8 cellular contexts compared by ENCODE assay signal in genomic region chr19:50329146-50329925, GRCh38. TPM values are rescaled to one million over a fixed set of nuclear protein-coding genes. Genes with fewer than 3 reads are reported as not detected.
DNase-seq lines count a peak whose midpoint lies in the region; ATAC-seq and TF ChIP-seq lines count a peak whose summit lies in the region.

Gene KCNC3, minus strand, starts transcription at chr19:50329377. Its CDS starts 295 bp downstream, at chr19:50329082.

- ATAC-seq in GM21360 (IDR thresholded peaks at IDR 0.05; ENCODE audit: unreplicated experiment): peak; percentile 54

- peak within 1 kb of the TSS; percentile 62; the same call in 1 of the 2 replicates for H3K27ac ChIP-seq in HUES64 (ENCODE audit: low read depth, low read length)

- peak; percentile 99 for DNase-seq in COLO668 (lab: John Stamatoyannopoulos, UW; ENCODE audit: unreplicated experiment)
- DNase-seq in activated effector memory CD4-positive, alpha-beta T cell treated with Interleukin-2 at 50 U/mL for 16 hours: peak; percentile 80
- peak; percentile 71 for DNase-seq in fibroblast of the aortic adventitia (ENCODE audit: low read depth)
- peak; percentile 96 for DNase-seq in stimulated activated naive CD4-positive, alpha-beta T cell treated with Interleukin-2 at 50 U/mL for 16 hours (lab: John Stamatoyannopoulos, UW)

- peaks cover 60% of the 10 kb centered on the region for H3K4me1 Mint-ChIP-seq in nephron

- H3K27me3 ChIP-seq in HUES64 (ENCODE audit: insufficient read depth, low read length): peaks cover 19% of the 10 kb centered on the region

- H3K4me3 ChIP-seq in HUES64 (ENCODE audit: low read length): peak within 1 kb of the TSS; percentile 56
- H3K4me3 ChIP-seq in fibroblast of the aortic adventitia (ENCODE audit: low read depth, low read length): no peak within 1 kb of the TSS

- no peak for TF ChIP-seq CTCF in fibroblast of the aortic adventitia (IDR thresholded peaks at IDR 0.05; ENCODE audit: insufficient read depth, low read length)
- peak in 1 of 3 experiments; percentile 6 for TF ChIP-seq CTCF in nephron (IDR thresholded peaks at IDR 0.05; ENCODE audit: unreplicated experiment in 3 of 3)

- H3K36me3 ChIP-seq in HUES64 (ENCODE audit: insufficient read depth, low read length): no peaks in the 10 kb centered on the region

- peak within 1 kb of the TSS; percentile 91 to 98 (median 98) for H3K27ac Mint-ChIP-seq in nephron

- peaks cover 15% of the 10 kb centered on the region; the same call in 1 of the 2 replicates for H3K9me3 ChIP-seq in HUES64 (ENCODE audit: insufficient read depth, low read depth, low read length)

- H3K4me1 ChIP-seq in HUES64 (ENCODE audit: insufficient read depth, low read length): no peaks in the 10 kb centered on the region

- 50% methylated on average over 43 of the region's 43 CpGs for WGBS in HUES64

- peaks cover 43% of the 10 kb centered on the region for H3K27me3 Mint-ChIP-seq in nephron (ENCODE audit: low read depth)

- peak within 1 kb of the TSS; percentile 51; the same call in 1 of the 2 replicates for H3K9ac ChIP-seq in HUES64 (ENCODE audit: low read depth, low read length)

- H3K4me3 Mint-ChIP-seq in nephron: peak within 1 kb of the TSS; percentile 91 to 94 (median 93)

- H3K36me3 Mint-ChIP-seq in nephron (ENCODE audit: low read depth): no peaks in the 10 kb centered on the region

- peaks cover 4% of the 10 kb centered on the region for H3K9me3 Mint-ChIP-seq in nephron

TF ChIP-seq in PFSK-1, 5 proteins besides CTCF, POLR2A, EP300 and RAD21:
- TF ChIP-seq FOXP2 (optimal IDR thresholded peaks at IDR 0.05; ENCODE audit: borderline replicate concordance, extremely low read depth, extremely low read length, insufficient read depth) (peak; percentile 36), POLR2AphosphoS5 (IDR thresholded peaks at IDR 0.05; ENCODE audit: low read depth, low read length) (peak; percentile 48; the same call in 1 of the 2 replicates), SIN3A (IDR thresholded peaks at IDR 0.05; ENCODE audit: borderline replicate concordance, insufficient read depth, low read length) (no peak)

RNA-seq across cellular contexts. Expression of gene KCNC3, which starts in this region (rescaled TPM):
- polyA plus RNA-seq in HUES64 (2013, experiment 1 of 2): 2.2 TPM
- 2.5 TPM for polyA plus RNA-seq in HUES64 (2013, experiment 2 of 2)
- 2.4 TPM for polyA plus RNA-seq in PFSK-1 (2012; ENCODE audit: insufficient read length, low read depth)
- total RNA-seq in fibroblast of the aortic adventitia (ENCODE audit: low replicate concordance): not detected in 2 replicates

Comparison
In these comparisons a context has a peak if more than half of its experiments do, and no peak if none do; other contexts are left out.
1. Peak in DNase-seq in fibroblast of the aortic adventitia; RNA of the gene not detected or under 1 TPM.